36 cellular contexts compared by ENCODE assay signal in genomic region chr1:159981351-159982055, GRCh38. TPM values are rescaled to one million over a fixed set of nuclear protein-coding genes. Genes with fewer than 3 reads are reported as not detected.
"Had no signal": no experiment of that assay in that cellular context is flagged by ENCODE, and none has a peak within 500 bp of the region (broad histone marks: within the 10 kb centered on the region; RNA-seq: fewer than 3 reads in every experiment).

No MANE protein-coding gene starts in this region.

- H3K4me1 ChIP-seq: ascending aorta, breast epithelium, Peyer's patch, SJSA1 had no signal

- H3K9me3 Mint-ChIP-seq: activated CD4-positive, alpha-beta memory T cell treated with anti-CD3 and anti-CD28 coated beads for 36 hours; activated naive CD4-positive, alpha-beta T cell treated with anti-CD3 and anti-CD28 coated beads, Interleukin-2, amount 50 U/mL, for 24 hours; activated naive CD8-positive, alpha-beta T cell treated with anti-CD3 and anti-CD28 coated beads, Interleukin-2, amount 10 ng/mL, durations not matched to agents 7 days and 5 days; activated T-cell treated with anti-CD3 and anti-CD28 coated beads, Interleukin-2, amount 50 U/mL, for 24 hours; activated T-helper 2 cell treated with anti-CD3 and anti-CD28 coated beads, Interferon-gamma antibody, Interleukin-2, Interleukin-4, amounts not matched to agents 10 μg/mL and 5 μg/mL and 100 μg/mL, durations not matched to agents 14 hours and 24 hours and 36 hours; T-helper 1 cell treated with Interleukin-12 subunit alpha and Interleukin-12 subunit beta and Interleukin-4 antibody, amounts not matched to agents 30 μg/mL and 1 μg/mL, for 36 hours; T-helper 2 cell treated with Interferon-gamma antibody and Interleukin-4, amounts not matched to agents 5 μg/mL and 100 μg/mL, for 36 hours; WTC11 had no signal

- H3K36me3 ChIP-seq: ascending aorta, breast epithelium, SJSA1 had no signal

- H3K27ac ChIP-seq: ascending aorta, breast epithelium, Peyer's patch, SJSA1 had no signal

- ATAC-seq: activated CD4-positive, alpha-beta T cell treated with anti-CD3 and anti-CD28 coated beads for 36 hours; activated CD4-positive, CD25-positive, alpha-beta regulatory T cell treated with anti-CD3 and anti-CD28 coated beads, Interleukin-2, amount 50 U/mL, for 24 hours; PC-3; WTC11 had no signal

- DNase-seq: activated CD4-positive, alpha-beta memory T cell treated with anti-CD3 and anti-CD28 coated beads for 36 hours; activated CD4-positive, alpha-beta T cell treated with anti-CD3 and anti-CD28 coated beads for 36 hours; activated CD4-positive, alpha-beta T cell treated with anti-CD3 and anti-CD28 coated beads, Interleukin-2, amount 50 U/mL, for 1 hour; activated gamma-delta T cell; activated naive CD4-positive, alpha-beta T cell treated with Interleukin-2 at 50 U/mL for 16 hours; activated naive CD8-positive, alpha-beta T cell treated with anti-CD3 and anti-CD28 coated beads, Interleukin-2, amount 10 ng/mL, durations not matched to agents 7 days and 5 days; activated T-cell treated with anti-CD3 and anti-CD28 coated beads, Interleukin-2, amount 50 U/mL, for 24 hours; amygdala; Kasumi-1; KG1; MG63; NCI-H1048; NCI-H1105 treated with DMSO at 0.1 percent for 48 hours; NCI-H1436; NCI-H1694; NCI-H1930; NCI-H2081 treated with DMSO at 0.1 percent for 48 hours; NCI-H226; NCI-H446 treated with DMSO at 0.1 percent for 48 hours; NCI-H524; NK-92 treated with Interleukin-12 subunit alpha and Interleukin-12 subunit beta, amount 100 ng/mL, for 24 hours; PC-3; Peyer's patch; RPMI8226; SHP77 treated with DMSO at 0.1 percent for 48 hours; SK-N-SH had no signal

- H3K4me2 ChIP-seq: SK-N-SH had no signal

- H3K27ac Mint-ChIP-seq: activated CD4-positive, alpha-beta memory T cell treated with anti-CD3 and anti-CD28 coated beads for 36 hours; activated CD4-positive, alpha-beta T cell treated with anti-CD3 and anti-CD28 coated beads for 36 hours; activated naive CD4-positive, alpha-beta T cell treated with anti-CD3 and anti-CD28 coated beads, Interleukin-2, amount 50 U/mL, for 24 hours; activated naive CD8-positive, alpha-beta T cell treated with anti-CD3 and anti-CD28 coated beads, Interleukin-2, amount 10 ng/mL, durations not matched to agents 7 days and 5 days; activated T-cell treated with anti-CD3 and anti-CD28 coated beads, Interleukin-2, amount 50 U/mL, for 24 hours; activated T-helper 2 cell treated with anti-CD3 and anti-CD28 coated beads, Interferon-gamma antibody, Interleukin-2, Interleukin-4, amounts not matched to agents 10 μg/mL and 5 μg/mL and 100 μg/mL, durations not matched to agents 14 hours and 24 hours and 36 hours; T-helper 1 cell treated with Interleukin-12 subunit alpha and Interleukin-12 subunit beta and Interleukin-4 antibody, amounts not matched to agents 30 μg/mL and 1 μg/mL, for 36 hours; T-helper 2 cell treated with Interferon-gamma antibody and Interleukin-4, amounts not matched to agents 5 μg/mL and 100 μg/mL, for 36 hours; WTC11 had no signal

- H3K9me3 ChIP-seq: ascending aorta, breast epithelium, MG63, Peyer's patch, SK-N-SH had no signal

- H3K27me3 ChIP-seq: ascending aorta, breast epithelium, MG63, Peyer's patch had no signal

- H3K4me3 ChIP-seq: ascending aorta, breast epithelium, MG63, Peyer's patch, SJSA1 had no signal

- H3K4me1 Mint-ChIP-seq: activated CD4-positive, alpha-beta T cell treated with anti-CD3 and anti-CD28 coated beads for 36 hours; activated naive CD4-positive, alpha-beta T cell treated with anti-CD3 and anti-CD28 coated beads, Interleukin-2, amount 50 U/mL, for 24 hours; activated naive CD8-positive, alpha-beta T cell treated with anti-CD3 and anti-CD28 coated beads, Interleukin-2, amount 10 ng/mL, durations not matched to agents 7 days and 5 days; WTC11 had no signal

- H3K36me3 Mint-ChIP-seq: activated CD4-positive, alpha-beta memory T cell treated with anti-CD3 and anti-CD28 coated beads for 36 hours; activated naive CD4-positive, alpha-beta T cell treated with anti-CD3 and anti-CD28 coated beads, Interleukin-2, amount 50 U/mL, for 24 hours; activated naive CD8-positive, alpha-beta T cell treated with anti-CD3 and anti-CD28 coated beads, Interleukin-2, amount 10 ng/mL, durations not matched to agents 7 days and 5 days; WTC11 had no signal

- H3K4me3 Mint-ChIP-seq: activated CD4-positive, alpha-beta memory T cell treated with anti-CD3 and anti-CD28 coated beads for 36 hours; activated CD4-positive, alpha-beta T cell treated with anti-CD3 and anti-CD28 coated beads for 36 hours; activated naive CD4-positive, alpha-beta T cell treated with anti-CD3 and anti-CD28 coated beads, Interleukin-2, amount 50 U/mL, for 24 hours; activated naive CD8-positive, alpha-beta T cell treated with anti-CD3 and anti-CD28 coated beads, Interleukin-2, amount 10 ng/mL, durations not matched to agents 7 days and 5 days; activated T-cell treated with anti-CD3 and anti-CD28 coated beads, Interleukin-2, amount 50 U/mL, for 24 hours; T-helper 1 cell treated with Interleukin-12 subunit alpha and Interleukin-12 subunit beta and Interleukin-4 antibody, amounts not matched to agents 30 μg/mL and 1 μg/mL, for 36 hours; T-helper 2 cell treated with Interferon-gamma antibody and Interleukin-4, amounts not matched to agents 5 μg/mL and 100 μg/mL, for 36 hours; WTC11 had no signal

- H3K9ac ChIP-seq: SK-N-SH had no signal

RNA-seq across cellular contexts. Expression of gene SLAMF9, which starts 27.5 kb away (rescaled TPM):
- total RNA-seq: activated CD4-positive, alpha-beta memory T cell treated with anti-CD3 and anti-CD28 coated beads for 36 hours; activated CD4-positive, alpha-beta T cell treated with anti-CD3 and anti-CD28 coated beads for 36 hours; activated naive CD8-positive, alpha-beta T cell treated with anti-CD3 and anti-CD28 coated beads, Interleukin-2, amount 10 ng/mL, durations not matched to agents 7 days and 5 days; activated T-helper 2 cell treated with anti-CD3 and anti-CD28 coated beads, Interferon-gamma antibody, Interleukin-2, Interleukin-4, amounts not matched to agents 10 μg/mL and 5 μg/mL and 100 μg/mL, durations not matched to agents 14 hours and 24 hours and 36 hours; ascending aorta; breast epithelium; cardiac septum; Peyer's patch; SJSA1; WTC11 had no signal

RNA-seq across cellular contexts. Expression of gene IGSF9, which starts 36.1 kb away (rescaled TPM):
- total RNA-seq: activated naive CD8-positive, alpha-beta T cell treated with anti-CD3 and anti-CD28 coated beads, Interleukin-2, amount 10 ng/mL, durations not matched to agents 7 days and 5 days; activated T-helper 2 cell treated with anti-CD3 and anti-CD28 coated beads, Interferon-gamma antibody, Interleukin-2, Interleukin-4, amounts not matched to agents 10 μg/mL and 5 μg/mL and 100 μg/mL, durations not matched to agents 14 hours and 24 hours and 36 hours; cardiac septum had no signal
